In the genomic region with DNA sequence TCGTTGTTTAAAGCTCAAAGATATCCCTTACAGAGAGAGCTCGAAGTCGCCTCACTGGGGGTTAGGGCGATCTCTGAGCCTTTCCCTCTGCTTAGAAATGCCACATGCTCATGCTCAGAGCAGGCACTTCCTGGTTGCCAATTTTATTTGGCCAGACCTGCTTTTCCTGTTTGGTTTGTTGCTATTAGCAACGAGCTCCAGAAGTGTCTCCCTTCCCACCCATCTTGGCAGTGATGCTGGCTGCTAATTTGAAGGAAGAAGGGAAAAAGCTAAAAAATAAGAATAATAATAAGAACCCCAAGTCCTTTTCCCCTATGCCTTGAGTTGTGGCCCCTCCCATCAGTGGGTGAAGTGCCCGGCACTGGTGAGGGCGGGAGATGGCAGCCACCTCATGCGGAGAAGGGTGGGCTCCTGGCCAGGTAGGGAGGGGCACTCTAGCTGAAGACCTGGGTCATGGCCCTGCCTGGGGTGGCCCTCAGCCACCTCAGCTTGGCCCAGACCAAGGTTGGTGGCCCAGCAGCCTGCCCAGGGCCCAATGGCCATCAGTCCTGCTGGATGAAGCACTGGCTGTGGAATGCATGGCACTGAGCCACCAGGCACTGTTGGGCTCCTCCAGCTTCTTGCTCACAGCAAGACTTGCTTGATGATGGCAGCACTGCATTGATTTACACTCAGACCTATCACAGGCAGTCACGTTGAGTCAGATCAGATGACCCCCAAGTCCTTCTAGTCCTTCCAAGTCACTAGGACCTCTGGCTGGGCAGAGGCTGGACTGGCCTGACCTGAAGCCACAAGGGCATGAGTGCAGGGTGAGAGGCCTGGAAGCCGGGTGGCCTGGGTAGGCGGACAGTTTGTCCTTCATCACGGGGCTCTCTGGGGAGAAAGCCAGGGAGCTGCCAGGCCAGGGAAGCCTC, we compare ENCODE assay signal across 8 cellular contexts.
A peak's percentile ranks its signal among the peaks of the same experiment; 100 is the strongest.
DNase-seq lines count a peak whose midpoint lies in the region; ATAC-seq, FAIRE-seq and TF ChIP-seq lines count a peak whose summit lies in the region.

No MANE protein-coding gene starts in this region.

- no peaks in the 10 kb centered on the region for H3K27me3 ChIP-seq in esophagus muscularis mucosa
- no peaks in the 10 kb centered on the region for H3K27me3 ChIP-seq in naive thymus-derived CD4-positive, alpha-beta T cell (ENCODE audit: control insufficient read depth in 2 of 2, insufficient read depth in 2 of 2, low read length in 2 of 2)

- POLR2A ChIA-PET in naive thymus-derived CD4-positive, alpha-beta T cell (lab: Charles Lee), result interaction anchor here (1.2 to 1.4 kb wide), 2 partner anchors 13 to 34 kb away, joined by 3 to 5 read pairs; no protein-coding TSS in a partner anchor

- H3K4me3 Mint-ChIP-seq in naive thymus-derived CD4-positive, alpha-beta T cell, result peak overlapping the region in 6 of 10 donors; percentile 14 to 56 (median 48)

- intact Hi-C loops in esophagus muscularis mucosa (cut with DNase I), result loop anchor here (2.0 kb wide), 1 partner anchor 80 kb away; a partner anchor contains a TSS
- intact Hi-C loops in naive thymus-derived CD4-positive, alpha-beta T cell (cut with micrococcal nuclease), result no loop called here

- peak overlapping the region; percentile 57 to 82 (median 67) for H3K27ac ChIP-seq in esophagus muscularis mucosa (replicated peaks in 1 of 4)
- peak overlapping the region; percentile 38 for H3K27ac ChIP-seq in naive thymus-derived CD4-positive, alpha-beta T cell (ENCODE audit: low read depth, low read length)

- H3K4me1 Mint-ChIP-seq in naive thymus-derived CD4-positive, alpha-beta T cell, result peaks cover 16 to 36% (median 31%) of the 10 kb centered on the region in 7 donors

- ATAC-seq in naive thymus-derived CD4-positive, alpha-beta T cell, result peak; percentile 24
- ATAC-seq in GM21526 (IDR thresholded peaks at IDR 0.05; ENCODE audit: low FRiP score, unreplicated experiment) (no peak), HG02884 (IDR thresholded peaks at IDR 0.05; ENCODE audit: unreplicated experiment) (no peak)

- TF ChIP-seq CTCF in esophagus muscularis mucosa (IDR thresholded peaks at IDR 0.05), result no peak

- no peak for TF ChIP-seq EP300 in esophagus muscularis mucosa (IDR thresholded peaks at IDR 0.05)

- 41% methylated on average over 12 of the region's 12 CpGs for WGBS in esophagus muscularis mucosa

- DNase-seq in NCI-H345 (lab: John Stamatoyannopoulos, UW), result peak; percentile 20
- no peak for DNase-seq in NCI-H345 treated with DMSO at 0.1 percent for 48 hours (lab: John Stamatoyannopoulos, UW; ENCODE audit: unreplicated experiment)
- DNase-seq in RCC 7860 (ENCODE audit: low spot score), result peak; percentile 100
- DNase-seq in esophagus muscularis mucosa (ENCODE audit: extremely low spot score), result no peak
- peak in 4 of 9 donors; percentile 20 to 31 (median 27) for DNase-seq in naive thymus-derived CD4-positive, alpha-beta T cell
- no peak for DNase-seq in NCI-H2227 treated with DMSO at 0.1 percent for 48 hours (lab: John Stamatoyannopoulos, UW)

- peak overlapping the region; percentile 52 to 95 (median 90) for H3K27ac Mint-ChIP-seq in naive thymus-derived CD4-positive, alpha-beta T cell

- H3K4me1 ChIP-seq in esophagus muscularis mucosa, result peaks cover 19 to 30% (median 23%) of the 10 kb centered on the region in 4 donors
- H3K4me1 ChIP-seq in naive thymus-derived CD4-positive, alpha-beta T cell (ENCODE audit: control insufficient read depth in 2 of 2, insufficient read depth in 2 of 2, low read length in 2 of 2), result peaks cover 3 to 21% of the 10 kb centered on the region in 2 donors

- H3K27me3 Mint-ChIP-seq in naive thymus-derived CD4-positive, alpha-beta T cell, result no peaks in the 10 kb centered on the region

- TF ChIP-seq POLR2A in esophagus muscularis mucosa (IDR thresholded peaks at IDR 0.05; ENCODE audit: low read depth), result no peak

- CTCF ChIA-PET in naive thymus-derived CD4-positive, alpha-beta T cell (lab: Charles Lee), result interaction anchor here (0.8 to 1.0 kb wide), 2 partner anchors 13 to 51 kb away, joined by 3 read pairs; no protein-coding TSS in a partner anchor

- peaks cover 0 to 29% (median 3%) of the 10 kb centered on the region in 5 donors for H3K36me3 Mint-ChIP-seq in naive thymus-derived CD4-positive, alpha-beta T cell

- H3K9me3 ChIP-seq in esophagus muscularis mucosa, result no peaks in the 10 kb centered on the region
- no peaks in the 10 kb centered on the region for H3K9me3 ChIP-seq in naive thymus-derived CD4-positive, alpha-beta T cell (ENCODE audit: control insufficient read depth in 2 of 3, low read length in 3 of 3)

- H3K36me3 ChIP-seq in esophagus muscularis mucosa, result peaks cover 9 to 49% (median 37%) of the 10 kb centered on the region in 4 donors
- peaks cover 0 to 43% (median 5%) of the 10 kb centered on the region in 3 experiments for H3K36me3 ChIP-seq in naive thymus-derived CD4-positive, alpha-beta T cell (ENCODE audit: control insufficient read depth in 2 of 3, insufficient read depth in 3 of 3, low read length in 3 of 3)

- H3K9me3 Mint-ChIP-seq in naive thymus-derived CD4-positive, alpha-beta T cell, result no peaks in the 10 kb centered on the region

- H3K4me3 ChIP-seq in esophagus muscularis mucosa, result peak overlapping the region in 1 of 4 donors; percentile 20
- H3K4me3 ChIP-seq in naive thymus-derived CD4-positive, alpha-beta T cell (ENCODE audit: low read length), result no peak overlapping the region

- FAIRE-seq in RCC 7860 (lab: Jason Lieb, UNC), result peak; percentile 97

Comparison
In these comparisons a context has a peak if more than half of its experiments do, and no peak if none do; other contexts are left out.
1. DNase-seq: peak in NCI-H345 (single experiment) and RCC 7860 (single experiment); none in NCI-H345 treated with DMSO at 0.1 percent for 48 hours (single experiment), esophagus muscularis mucosa (single experiment) and NCI-H2227 treated with DMSO at 0.1 percent for 48 hours (single experiment).